Comparison of ENCODE assay signal across 14 cellular contexts in the genomic region with DNA sequence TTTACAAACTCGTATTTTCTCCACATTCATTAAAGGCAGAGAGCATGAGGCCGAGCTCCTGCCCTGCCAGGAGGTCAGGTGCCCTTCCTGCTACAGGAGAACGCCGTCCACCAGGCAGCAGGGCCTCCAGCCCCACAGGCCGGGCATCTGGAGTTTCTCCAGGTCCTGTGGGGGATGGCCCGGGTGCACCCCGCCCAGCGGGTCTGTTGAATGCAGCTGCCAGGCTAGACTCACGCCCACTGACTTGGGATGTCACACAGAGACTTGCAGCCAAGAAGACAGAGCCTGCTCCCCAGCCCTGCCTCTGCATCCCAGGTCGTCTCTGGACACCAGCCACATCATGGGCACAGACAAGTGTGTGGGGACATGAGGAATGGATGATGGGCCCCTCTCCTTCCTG.
"Had no signal": no experiment of that assay in that cellular context is flagged by ENCODE, and none has a peak within 500 bp of the region (broad histone marks: within the 10 kb centered on the region; RNA-seq: fewer than 3 reads in every experiment).

No MANE protein-coding gene starts in this region.

- H3K4me1 ChIP-seq: thyroid gland, upper lobe of right lung had no signal

- DNase-seq: activated CD4-positive, alpha-beta T cell treated with anti-CD3 and anti-CD28 coated beads for 36 hours; activated CD4-positive, alpha-beta T cell treated with anti-CD3 and anti-CD28 coated beads, Interleukin-2, amount 50 U/mL, for 4 hours; activated CD8-positive, alpha-beta memory T cell treated with anti-CD3 and anti-CD28 coated beads, Interleukin-2, amount 50 U/mL, for 48 hours; activated naive CD4-positive, alpha-beta T cell treated with anti-CD3 and anti-CD28 coated beads for 36 hours; activated naive CD8-positive, alpha-beta T cell treated with anti-CD3 and anti-CD28 coated beads, Interleukin-2, amount 10 ng/mL, durations not matched to agents 7 days and 5 days; activated T-cell treated with anti-CD3 and anti-CD28 coated beads, Interleukin-2, amount 50 U/mL, for 4 hours; amniotic stem cell; stimulated activated CD4-positive, alpha-beta T cell treated with anti-CD3 and anti-CD28 coated beads, Interleukin-4, amount 100 ng/mL, for 24 hours; stimulated activated naive CD8-positive, alpha-beta T cell treated with anti-CD3 and anti-CD28 coated beads, Interleukin-15, Interleukin-2, amounts not matched to agents 100 U/mL and 50 U/mL, for 24 hours; T-helper 9 cell; upper lobe of right lung had no signal

- H3K27me3 ChIP-seq: thyroid gland, upper lobe of right lung had no signal

- H3K27ac ChIP-seq: epithelial cell of prostate, gastroesophageal sphincter, thyroid gland, upper lobe of right lung had no signal

- H3K9me3 ChIP-seq: gastroesophageal sphincter, thyroid gland, upper lobe of right lung had no signal

- H3K36me3 ChIP-seq: gastroesophageal sphincter, thyroid gland, upper lobe of right lung had no signal

- H3K4me3 ChIP-seq: gastroesophageal sphincter, thyroid gland, upper lobe of right lung had no signal
